Comparison of ENCODE assay signal across 1 cellular context in genomic region chr12:12408265-12408690, GRCh38.
TF ChIP-seq lines count a peak whose summit lies in the region.

No MANE protein-coding gene starts in this region.

TF ChIP-seq in GM23338, 12 proteins besides CTCF, POLR2A, EP300 and RAD21 (continued from another document):
- TF ChIP-seq, protein P1, sequence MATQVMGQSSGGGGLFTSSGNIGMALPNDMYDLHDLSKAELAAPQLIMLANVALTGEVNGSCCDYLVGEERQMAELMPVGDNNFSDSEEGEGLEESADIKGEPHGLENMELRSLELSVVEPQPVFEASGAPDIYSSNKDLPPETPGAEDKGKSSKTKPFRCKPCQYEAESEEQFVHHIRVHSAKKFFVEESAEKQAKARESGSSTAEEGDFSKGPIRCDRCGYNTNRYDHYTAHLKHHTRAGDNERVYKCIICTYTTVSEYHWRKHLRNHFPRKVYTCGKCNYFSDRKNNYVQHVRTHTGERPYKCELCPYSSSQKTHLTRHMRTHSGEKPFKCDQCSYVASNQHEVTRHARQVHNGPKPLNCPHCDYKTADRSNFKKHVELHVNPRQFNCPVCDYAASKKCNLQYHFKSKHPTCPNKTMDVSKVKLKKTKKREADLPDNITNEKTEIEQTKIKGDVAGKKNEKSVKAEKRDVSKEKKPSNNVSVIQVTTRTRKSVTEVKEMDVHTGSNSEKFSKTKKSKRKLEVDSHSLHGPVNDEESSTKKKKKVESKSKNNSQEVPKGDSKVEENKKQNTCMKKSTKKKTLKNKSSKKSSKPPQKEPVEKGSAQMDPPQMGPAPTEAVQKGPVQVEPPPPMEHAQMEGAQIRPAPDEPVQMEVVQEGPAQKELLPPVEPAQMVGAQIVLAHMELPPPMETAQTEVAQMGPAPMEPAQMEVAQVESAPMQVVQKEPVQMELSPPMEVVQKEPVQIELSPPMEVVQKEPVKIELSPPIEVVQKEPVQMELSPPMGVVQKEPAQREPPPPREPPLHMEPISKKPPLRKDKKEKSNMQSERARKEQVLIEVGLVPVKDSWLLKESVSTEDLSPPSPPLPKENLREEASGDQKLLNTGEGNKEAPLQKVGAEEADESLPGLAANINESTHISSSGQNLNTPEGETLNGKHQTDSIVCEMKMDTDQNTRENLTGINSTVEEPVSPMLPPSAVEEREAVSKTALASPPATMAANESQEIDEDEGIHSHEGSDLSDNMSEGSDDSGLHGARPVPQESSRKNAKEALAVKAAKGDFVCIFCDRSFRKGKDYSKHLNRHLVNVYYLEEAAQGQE (IDR thresholded peaks at IDR 0.05; ENCODE audit: unreplicated experiment): no peak
- TF ChIP-seq, protein P2, sequence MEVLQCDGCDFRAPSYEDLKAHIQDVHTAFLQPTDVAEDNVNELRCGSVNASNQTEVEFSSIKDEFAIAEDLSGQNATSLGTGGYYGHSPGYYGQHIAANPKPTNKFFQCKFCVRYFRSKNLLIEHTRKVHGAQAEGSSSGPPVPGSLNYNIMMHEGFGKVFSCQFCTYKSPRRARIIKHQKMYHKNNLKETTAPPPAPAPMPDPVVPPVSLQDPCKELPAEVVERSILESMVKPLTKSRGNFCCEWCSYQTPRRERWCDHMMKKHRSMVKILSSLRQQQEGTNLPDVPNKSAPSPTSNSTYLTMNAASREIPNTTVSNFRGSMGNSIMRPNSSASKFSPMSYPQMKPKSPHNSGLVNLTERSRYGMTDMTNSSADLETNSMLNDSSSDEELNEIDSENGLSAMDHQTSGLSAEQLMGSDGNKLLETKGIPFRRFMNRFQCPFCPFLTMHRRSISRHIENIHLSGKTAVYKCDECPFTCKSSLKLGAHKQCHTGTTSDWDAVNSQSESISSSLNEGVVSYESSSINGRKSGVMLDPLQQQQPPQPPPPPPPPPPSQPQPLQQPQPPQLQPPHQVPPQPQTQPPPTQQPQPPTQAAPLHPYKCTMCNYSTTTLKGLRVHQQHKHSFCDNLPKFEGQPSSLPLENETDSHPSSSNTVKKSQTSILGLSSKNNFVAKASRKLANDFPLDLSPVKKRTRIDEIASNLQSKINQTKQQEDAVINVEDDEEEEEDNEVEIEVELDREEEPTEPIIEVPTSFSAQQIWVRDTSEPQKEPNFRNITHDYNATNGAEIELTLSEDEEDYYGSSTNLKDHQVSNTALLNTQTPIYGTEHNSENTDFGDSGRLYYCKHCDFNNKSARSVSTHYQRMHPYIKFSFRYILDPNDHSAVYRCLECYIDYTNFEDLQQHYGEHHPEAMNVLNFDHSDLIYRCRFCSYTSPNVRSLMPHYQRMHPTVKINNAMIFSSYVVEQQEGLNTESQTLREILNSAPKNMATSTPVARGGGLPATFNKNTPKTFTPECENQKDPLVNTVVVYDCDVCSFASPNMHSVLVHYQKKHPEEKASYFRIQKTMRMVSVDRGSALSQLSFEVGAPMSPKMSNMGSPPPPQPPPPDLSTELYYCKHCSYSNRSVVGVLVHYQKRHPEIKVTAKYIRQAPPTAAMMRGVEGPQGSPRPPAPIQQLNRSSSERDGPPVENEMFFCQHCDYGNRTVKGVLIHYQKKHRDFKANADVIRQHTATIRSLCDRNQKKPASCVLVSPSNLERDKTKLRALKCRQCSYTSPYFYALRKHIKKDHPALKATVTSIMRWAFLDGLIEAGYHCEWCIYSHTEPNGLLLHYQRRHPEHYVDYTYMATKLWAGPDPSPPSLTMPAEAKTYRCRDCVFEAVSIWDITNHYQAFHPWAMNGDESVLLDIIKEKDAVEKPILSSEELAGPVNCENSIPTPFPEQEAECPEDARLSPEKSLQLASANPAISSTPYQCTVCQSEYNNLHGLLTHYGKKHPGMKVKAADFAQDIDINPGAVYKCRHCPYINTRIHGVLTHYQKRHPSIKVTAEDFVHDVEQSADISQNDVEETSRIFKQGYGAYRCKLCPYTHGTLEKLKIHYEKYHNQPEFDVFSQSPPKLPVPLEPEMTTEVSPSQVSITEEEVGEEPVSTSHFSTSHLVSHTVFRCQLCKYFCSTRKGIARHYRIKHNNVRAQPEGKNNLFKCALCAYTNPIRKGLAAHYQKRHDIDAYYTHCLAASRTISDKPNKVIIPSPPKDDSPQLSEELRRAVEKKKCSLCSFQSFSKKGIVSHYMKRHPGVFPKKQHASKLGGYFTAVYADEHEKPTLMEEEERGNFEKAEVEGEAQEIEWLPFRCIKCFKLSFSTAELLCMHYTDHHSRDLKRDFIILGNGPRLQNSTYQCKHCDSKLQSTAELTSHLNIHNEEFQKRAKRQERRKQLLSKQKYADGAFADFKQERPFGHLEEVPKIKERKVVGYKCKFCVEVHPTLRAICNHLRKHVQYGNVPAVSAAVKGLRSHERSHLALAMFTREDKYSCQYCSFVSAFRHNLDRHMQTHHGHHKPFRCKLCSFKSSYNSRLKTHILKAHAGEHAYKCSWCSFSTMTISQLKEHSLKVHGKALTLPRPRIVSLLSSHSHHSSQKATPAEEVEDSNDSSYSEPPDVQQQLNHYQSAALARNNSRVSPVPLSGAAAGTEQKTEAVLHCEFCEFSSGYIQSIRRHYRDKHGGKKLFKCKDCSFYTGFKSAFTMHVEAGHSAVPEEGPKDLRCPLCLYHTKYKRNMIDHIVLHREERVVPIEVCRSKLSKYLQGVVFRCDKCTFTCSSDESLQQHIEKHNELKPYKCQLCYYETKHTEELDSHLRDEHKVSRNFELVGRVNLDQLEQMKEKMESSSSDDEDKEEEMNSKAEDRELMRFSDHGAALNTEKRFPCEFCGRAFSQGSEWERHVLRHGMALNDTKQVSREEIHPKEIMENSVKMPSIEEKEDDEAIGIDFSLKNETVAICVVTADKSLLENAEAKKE (CRISPR knock-in tag; IDR thresholded peaks at IDR 0.05): no peak
